17 cellular contexts compared by ENCODE assay signal in the genomic region with DNA sequence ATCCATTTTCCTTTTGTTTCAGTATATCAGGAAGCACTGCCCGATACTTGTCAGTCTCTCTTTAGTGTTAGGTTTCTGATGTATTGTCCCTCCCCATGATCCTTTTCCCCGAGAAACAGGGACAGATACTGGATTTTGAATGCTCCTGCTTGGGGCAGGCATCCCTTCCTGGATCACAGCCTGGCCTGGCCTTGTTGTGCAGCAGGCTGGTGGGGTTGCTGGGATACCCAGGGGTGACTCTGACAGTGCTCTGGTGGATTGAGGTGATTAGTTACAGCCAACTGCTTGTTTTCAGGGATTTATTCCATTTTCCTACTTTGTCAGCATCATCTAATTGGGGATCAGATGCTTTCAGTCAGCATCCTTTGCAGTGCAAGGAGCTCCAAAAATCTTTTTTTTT.
A peak's percentile ranks its signal among the peaks of the same experiment; 100 is the strongest.
DNase-seq lines count a peak whose midpoint lies in the region; ATAC-seq, FAIRE-seq and TF ChIP-seq lines count a peak whose summit lies in the region.
"Had no signal": no experiment of that assay in that cellular context is flagged by ENCODE, and none has a peak within 500 bp of the region (broad histone marks: within the 10 kb centered on the region; RNA-seq: fewer than 3 reads in every experiment).

No MANE protein-coding gene starts in this region.

- no peak for TF ChIP-seq POLR2A in A549 (IDR thresholded peaks at IDR 0.05; ENCODE audit: low read length)
- TF ChIP-seq POLR2A in esophagus muscularis mucosa (IDR thresholded peaks at IDR 0.05; ENCODE audit: low read depth): no peak

- H3K9ac ChIP-seq in Loucy (ENCODE audit: low read depth, low read length, poor library complexity, severe bottlenecking): no peak overlapping the region

- no peak overlapping the region; the same call in 2 of the 3 replicates for H3K4me2 ChIP-seq in A549
- H3K4me2 ChIP-seq in Loucy (ENCODE audit: low read depth, low read length, poor library complexity, severe bottlenecking): no peak overlapping the region

- WGBS in A549 (ENCODE audit: missing lambda C conversion rate): 84% methylated on average over 2 of the region's 2 CpGs
- WGBS in esophagus muscularis mucosa: 71% methylated on average over 2 of the region's 2 CpGs

- H3K4me1 ChIP-seq in A549: peaks cover 49% of the 10 kb centered on the region
- H3K4me1 ChIP-seq in Loucy (ENCODE audit: insufficient read depth, low read length, poor library complexity, severe bottlenecking): peaks cover 17% of the 10 kb centered on the region
- peaks cover 0 to 14% (median 7%) of the 10 kb centered on the region in 4 donors for H3K4me1 ChIP-seq in esophagus muscularis mucosa

- H2AFZ ChIP-seq in Loucy (ENCODE audit: low read length): peak overlapping the region; percentile 58; the same call in 1 of the 2 replicates

- TF ChIP-seq CTCF in A549 (IDR thresholded peaks at IDR 0.05) (no peak), Loucy (conservative IDR thresholded peaks at IDR 0.05; ENCODE audit: low read length) (no peak), WERI-Rb-1 (IDR thresholded peaks at IDR 0.05; ENCODE audit: low read depth, low read length) (no peak), esophagus muscularis mucosa (IDR thresholded peaks at IDR 0.05) (no peak)

- no peaks in the 10 kb centered on the region for H3K9me2 ChIP-seq in Loucy (replicated peaks; ENCODE audit: low read depth, low read length)

- DNase-seq in A549 (ENCODE audit: low read depth in 1 of 2, low spot score in 1 of 2) (no peak), WERI-Rb-1 (peak; percentile 47), medulla oblongata (ENCODE audit: extremely low spot score) (peak; percentile 64), urothelium cell line (ENCODE audit: low spot score) (no peak), esophagus muscularis mucosa (ENCODE audit: extremely low spot score) (no peak)
- DNase-seq in effector CD4-positive, alpha-beta T cell: no peak
- no peak for DNase-seq in stimulated activated CD4-positive, alpha-beta T cell treated with anti-CD3 and anti-CD28 coated beads, Interleukin-4, amount 100 ng/mL, for 4 hours
- DNase-seq: BE2C, GF-D8, H7, KBM-7, NCI-H1092, NCI-H1930, NCI-H774 had no signal

- POLR2A ChIA-PET in A549 (lab: Yijun Ruan, JAX): interaction anchor here (0.6 kb wide), 1 partner anchor 217 kb away, joined by 4 read pairs; no protein-coding TSS in a partner anchor

- no peaks in the 10 kb centered on the region for H3K79me2 ChIP-seq in Loucy (ENCODE audit: insufficient read depth, low read length)

- TF ChIP-seq EP300 in A549 (IDR thresholded peaks at IDR 0.05) (no peak), esophagus muscularis mucosa (IDR thresholded peaks at IDR 0.05) (no peak)

- no peaks in the 10 kb centered on the region for H3F3A ChIP-seq in Loucy (ENCODE audit: low read depth)

- intact Hi-C loops in esophagus muscularis mucosa (cut with DNase I): no loop called here

- H3K27me3 ChIP-seq in Loucy (ENCODE audit: insufficient read depth, low read length, poor library complexity, severe bottlenecking): no peaks in the 10 kb centered on the region
- no peaks in the 10 kb centered on the region for H3K27me3 ChIP-seq in WERI-Rb-1 (ENCODE audit: insufficient read depth, low read depth, severe bottlenecking)
- no peaks in the 10 kb centered on the region for H3K27me3 ChIP-seq in esophagus muscularis mucosa
- H3K27me3 ChIP-seq: BE2C had no signal

- H4K20me1 ChIP-seq in Loucy (ENCODE audit: insufficient read depth, low read length, poor library complexity, severe bottlenecking): no peaks in the 10 kb centered on the region

- peak in 1 of 2 experiments; percentile 38; a peak in 2 of 6 replicates for ATAC-seq in A549
- ATAC-seq: HepG2 had no signal

- H3K9me3 ChIP-seq in A549: no peaks in the 10 kb centered on the region
- no peaks in the 10 kb centered on the region for H3K9me3 ChIP-seq in Loucy (ENCODE audit: insufficient read depth, low read depth, low read length)
- no peaks in the 10 kb centered on the region for H3K9me3 ChIP-seq in WERI-Rb-1 (ENCODE audit: severe bottlenecking)
- H3K9me3 ChIP-seq in esophagus muscularis mucosa: no peaks in the 10 kb centered on the region
- H3K9me3 ChIP-seq: BE2C had no signal

- peak overlapping the region; percentile 27 to 43; a peak in 3 of 6 replicates for H3K27ac ChIP-seq in A549
- H3K27ac ChIP-seq in WERI-Rb-1: no peak overlapping the region
- H3K27ac ChIP-seq in esophagus muscularis mucosa (replicated peaks in 1 of 4): peak overlapping the region in 1 of 4 donors; percentile 9

- H3K36me3 ChIP-seq in Loucy (ENCODE audit: insufficient read depth, low read length) (no peaks in the 10 kb centered on the region), WERI-Rb-1 (no peaks in the 10 kb centered on the region), esophagus muscularis mucosa (no peaks in the 10 kb centered on the region)
- H3K36me3 ChIP-seq: BE2C had no signal

- H3K4me3 ChIP-seq in A549 (no peak overlapping the region), Loucy (ENCODE audit: low read length, poor library complexity, severe bottlenecking) (no peak overlapping the region), WERI-Rb-1 (ENCODE audit: low read depth, low read length) (no peak overlapping the region), esophagus muscularis mucosa (no peak overlapping the region)

- FAIRE-seq in A549 (lab: Jason Lieb, UNC) (no peak), urothelium cell line (lab: Jason Lieb, UNC) (no peak)
- FAIRE-seq: D721Med had no signal

- CTCF ChIA-PET in A549 (lab: Yijun Ruan, JAX): no interaction called here

- no peak for TF ChIP-seq RAD21 in A549 (conservative IDR thresholded peaks at IDR 0.05 in 1 of 2, IDR thresholded peaks at IDR 0.05 in 1 of 2)

TF ChIP-seq in A549, 52 proteins besides CTCF, POLR2A, EP300 and RAD21:
- TF ChIP-seq REST (IDR thresholded peaks at IDR 0.05) (no peak), HES2 (IDR thresholded peaks at IDR 0.05) (no peak), POLR2AphosphoS2 (conservative IDR thresholded peaks at IDR 0.05; ENCODE audit: low read length) (no peak), ZNF302 (CRISPR knock-in tag; IDR thresholded peaks at IDR 0.05) (no peak)

Comparison
In these comparisons a context has a peak if more than half of its experiments do, and no peak if none do; other contexts are left out.
1. DNase-seq: peak in WERI-Rb-1 (single experiment) and medulla oblongata (single experiment); none in A549 (0 of 2), urothelium cell line (single experiment), effector CD4-positive, alpha-beta T cell (single experiment), stimulated activated CD4-positive, alpha-beta T cell treated with anti-CD3 and anti-CD28 coated beads, Interleukin-4, amount 100 ng/mL, for 4 hours (0 of 2) and esophagus muscularis mucosa (single experiment).